In genomic region chr20:45406260-45407066, GRCh38 we compare ENCODE assay signal across 1 cellular context.
TF ChIP-seq lines count a peak whose summit lies in the region.

No MANE protein-coding gene starts in this region.

TF ChIP-seq in WTC11, 78 proteins besides CTCF, POLR2A, EP300 and RAD21 (continued from another document and continues in another):
- TF ChIP-seq GRHL2 (CRISPR knock-in tag; IDR thresholded peaks at IDR 0.05; ENCODE audit: insufficient replicate concordance, severe bottlenecking) (no peak), ZBTB21 (CRISPR knock-in tag; IDR thresholded peaks at IDR 0.05; ENCODE audit: borderline replicate concordance) (no peak), GTF2I (CRISPR knock-in tag; conservative IDR thresholded peaks at IDR 0.05) (no peak), ZSCAN18 (CRISPR knock-in tag; IDR thresholded peaks at IDR 0.05) (no peak), E2F4 (CRISPR knock-in tag; IDR thresholded peaks at IDR 0.05; ENCODE audit: borderline replicate concordance, low read depth) (no peak), ZNF263 (CRISPR knock-in tag; IDR thresholded peaks at IDR 0.05; ENCODE audit: low read depth) (0 out of 2 replicates have a peak, but pooled peaks have one; percentile 40), ZNF281 (CRISPR knock-in tag; IDR thresholded peaks at IDR 0.05) (no peak), PREB (CRISPR knock-in tag; IDR thresholded peaks at IDR 0.05; ENCODE audit: borderline replicate concordance) (no peak), ZNF317 (CRISPR knock-in tag; IDR thresholded peaks at IDR 0.05; ENCODE audit: borderline replicate concordance, low read depth) (no peak), ERG (CRISPR knock-in tag; IDR thresholded peaks at IDR 0.05) (no peak), NR3C1 (CRISPR knock-in tag; conservative IDR thresholded peaks at IDR 0.05; ENCODE audit: low read depth) (no peak), TCF7 (CRISPR knock-in tag; IDR thresholded peaks at IDR 0.05; ENCODE audit: low read depth) (0 out of 2 replicates have a peak, but pooled peaks have one; percentile 11), EMX1 (CRISPR knock-in tag; IDR thresholded peaks at IDR 0.05) (no peak), PRDM15 (CRISPR knock-in tag; IDR thresholded peaks at IDR 0.05) (no peak), JUN (CRISPR knock-in tag; IDR thresholded peaks at IDR 0.05) (no peak), CBFB (CRISPR knock-in tag; IDR thresholded peaks at IDR 0.05; ENCODE audit: low read depth) (no peak), ZNF671 (CRISPR knock-in tag; IDR thresholded peaks at IDR 0.05) (no peak), HMGA2 (CRISPR knock-in tag; IDR thresholded peaks at IDR 0.05) (no peak), TEAD1 (CRISPR knock-in tag; IDR thresholded peaks at IDR 0.05) (no peak), CREB1 (CRISPR knock-in tag; IDR thresholded peaks at IDR 0.05) (no peak), ARID4B (CRISPR knock-in tag; IDR thresholded peaks at IDR 0.05; ENCODE audit: borderline replicate concordance) (no peak), KAT7 (CRISPR knock-in tag; IDR thresholded peaks at IDR 0.05; ENCODE audit: borderline replicate concordance) (peak; percentile 45; the same call in 1 of the 2 replicates), FOXJ3 (CRISPR knock-in tag; IDR thresholded peaks at IDR 0.05; ENCODE audit: borderline replicate concordance) (no peak), SP1 (CRISPR knock-in tag; conservative IDR thresholded peaks at IDR 0.05) (no peak; the same call in 1 of the 2 replicates), IRF2 (CRISPR knock-in tag; IDR thresholded peaks at IDR 0.05; ENCODE audit: borderline replicate concordance, low read depth) (no peak), ZNF219 (CRISPR knock-in tag; IDR thresholded peaks at IDR 0.05; ENCODE audit: borderline replicate concordance) (no peak), ZMAT4 (CRISPR knock-in tag; IDR thresholded peaks at IDR 0.05) (no peak), ZNF121 (CRISPR knock-in tag; IDR thresholded peaks at IDR 0.05) (no peak), PRRX2 (CRISPR knock-in tag; IDR thresholded peaks at IDR 0.05) (no peak), NFYB (CRISPR knock-in tag; conservative IDR thresholded peaks at IDR 0.05; ENCODE audit: low read depth) (no peak), ZNF416 (CRISPR knock-in tag; IDR thresholded peaks at IDR 0.05) (peak; percentile 70; the same call in 1 of the 2 replicates), ZNF512 (CRISPR knock-in tag; IDR thresholded peaks at IDR 0.05; ENCODE audit: borderline replicate concordance) (no peak), GABPB1 (CRISPR knock-in tag; IDR thresholded peaks at IDR 0.05) (peak; percentile 30; the same call in 1 of the 2 replicates), FOXK1 (CRISPR knock-in tag; IDR thresholded peaks at IDR 0.05) (no peak), OVOL2 (CRISPR knock-in tag; IDR thresholded peaks at IDR 0.05; ENCODE audit: borderline replicate concordance) (no peak), ATF2 (CRISPR knock-in tag; IDR thresholded peaks at IDR 0.05; ENCODE audit: borderline replicate concordance, low read depth) (no peak)
